ENCODE assay signal across 14 cellular contexts in genomic region chrX:10568428-10568827, GRCh38. TPM values are rescaled to one million over a fixed set of nuclear protein-coding genes. Genes with fewer than 3 reads are reported as not detected.
A peak's percentile ranks its signal among the peaks of the same experiment; 100 is the strongest.
DNase-seq lines count a peak whose midpoint lies in the region; ATAC-seq, FAIRE-seq and TF ChIP-seq lines count a peak whose summit lies in the region.
"Had no signal": no experiment of that assay in that cellular context is flagged by ENCODE, and none has a peak within 500 bp of the region (broad histone marks: within the 10 kb centered on the region; RNA-seq: fewer than 3 reads in every experiment).

No MANE protein-coding gene starts in this region.

- no CpG with 5 or more reads among the region's 3 CpGs for WGBS in IMR-90 (ENCODE audit: extremely low coverage in 2 of 2, insufficient read length in 1 of 2), 2 experiments
- 2% methylated on average over 3 of the region's 3 CpGs for WGBS in GM12878 (ENCODE audit: insufficient coverage, insufficient replicate concordance, low lambda C conversion rate, missing lambda C conversion rate)
- no CpG with 5 or more reads among the region's 3 CpGs for WGBS in mesendoderm (ENCODE audit: extremely low coverage, insufficient coverage, low lambda C conversion rate)
- 62% methylated on average over 3 of the region's 3 CpGs for WGBS in smooth muscle cell (ENCODE audit: low lambda C conversion rate)

- H3K9ac ChIP-seq in IMR-90 (ENCODE audit: low read depth, low read length): no peak overlapping the region
- H3K9ac ChIP-seq in GM12878 (ENCODE audit: control insufficient read depth, insufficient read depth, low read length): no peak overlapping the region
- H3K9ac ChIP-seq in mesendoderm (ENCODE audit: low read length): no peak overlapping the region
- H3K9ac ChIP-seq in smooth muscle cell (ENCODE audit: low read depth): no peak overlapping the region
- H3K9ac ChIP-seq: BLaER1 had no signal

- in situ Hi-C loops in IMR-90 (cut with MboI; ENCODE audit: low sequenced_read_pairs) (no loop called here), GM12878 (cut with MboI) (no loop called here)

- H2AFZ ChIP-seq in IMR-90 (replicated peaks; ENCODE audit: low read length, poor library complexity) (no peak overlapping the region), GM12878 (ENCODE audit: control insufficient read depth, low read depth, low read length) (no peak overlapping the region), smooth muscle cell (ENCODE audit: low read depth) (no peak overlapping the region)

- no peak for DNase-seq in IMR-90
- DNase-seq in GM12878 (ENCODE audit: low read depth, low spot score): no peak
- DNase-seq in mesendoderm: no peak
- DNase-seq in smooth muscle cell (lab: John Stamatoyannopoulos, UW; ENCODE audit: unreplicated experiment): no peak
- no peak for DNase-seq in AML-193 (lab: John Stamatoyannopoulos, UW)
- no peak for DNase-seq in activated CD8-positive, alpha-beta memory T cell treated with anti-CD3 and anti-CD28 coated beads, Interleukin-2, amount 10 ng/mL, durations not matched to agents 7 days and 5 days
- DNase-seq: CD8-positive, alpha-beta memory T cell; DMS53; GF-D8; HCEC 1CT; HFFc6 had no signal

- peak overlapping the region; percentile 39; the same call in 1 of the 3 replicates for H2BK15ac ChIP-seq in IMR-90 (ENCODE audit: low read depth, low read length)
- H2BK15ac ChIP-seq in mesendoderm (replicated peaks; ENCODE audit: low read depth): no peak overlapping the region

- H3K9me3 ChIP-seq in IMR-90 (ENCODE audit: control insufficient read depth, insufficient read depth, low read length): peaks cover 3% of the 10 kb centered on the region; the same call in 1 of the 2 replicates
- no peaks in the 10 kb centered on the region for H3K9me3 ChIP-seq in GM12878 (replicated peaks; ENCODE audit: control insufficient read depth, insufficient read depth, low read length)
- no peaks in the 10 kb centered on the region for H3K9me3 ChIP-seq in smooth muscle cell (replicated peaks; ENCODE audit: low read depth)

- H3K27ac ChIP-seq in IMR-90 (ENCODE audit: insufficient read depth, low read length) (peak overlapping the region; percentile 0; the same call in 1 of the 2 replicates), GM12878 (ENCODE audit: control insufficient read depth, insufficient read depth) (no peak overlapping the region), mesendoderm (ENCODE audit: low read depth, low read length) (no peak overlapping the region), smooth muscle cell (ENCODE audit: low read depth) (peak overlapping the region; percentile 92)
- H3K27ac ChIP-seq: BLaER1 had no signal

- H3K4me3 ChIP-seq in IMR-90 (ENCODE audit: insufficient read depth, low read depth, low read length): no peak overlapping the region
- no peak overlapping the region for H3K4me3 ChIP-seq in GM12878
- no peak overlapping the region for H3K4me3 ChIP-seq in mesendoderm (ENCODE audit: low read length)
- no peak overlapping the region for H3K4me3 ChIP-seq in smooth muscle cell
- H3K4me3 ChIP-seq: BLaER1 had no signal

- no peaks in the 10 kb centered on the region for H3K36me3 Mint-ChIP-seq in activated CD8-positive, alpha-beta memory T cell treated with anti-CD3 and anti-CD28 coated beads, Interleukin-2, amount 10 ng/mL, durations not matched to agents 7 days and 5 days
- H3K36me3 Mint-ChIP-seq: CD8-positive, alpha-beta memory T cell had no signal

- H2BK5ac ChIP-seq in IMR-90 (ENCODE audit: low read depth, low read length, poor library complexity, severe bottlenecking): no peak overlapping the region
- H2BK5ac ChIP-seq in mesendoderm (ENCODE audit: low read length): no peak overlapping the region

- H2AK5ac ChIP-seq in IMR-90 (ENCODE audit: low read depth, low read length): peak overlapping the region; percentile 8; the same call in 1 of the 2 replicates
- no peak overlapping the region for H2AK5ac ChIP-seq in mesendoderm (ENCODE audit: low read length)

- H3K4me3 Mint-ChIP-seq in activated CD8-positive, alpha-beta memory T cell treated with anti-CD3 and anti-CD28 coated beads, Interleukin-2, amount 10 ng/mL, durations not matched to agents 7 days and 5 days: no peak overlapping the region
- H3K4me3 Mint-ChIP-seq: CD8-positive, alpha-beta memory T cell; HFFc6 had no signal

- peak overlapping the region; percentile 60; the same call in 1 of the 2 replicates for H3K4ac ChIP-seq in IMR-90 (ENCODE audit: low read depth, low read length)
- no peak overlapping the region for H3K4ac ChIP-seq in mesendoderm (ENCODE audit: low read depth, low read length)

- POLR2A ChIA-PET in IMR-90 (lab: Charles Lee; ENCODE audit: unreplicated experiment): no interaction called here
- POLR2A ChIA-PET in GM12878 (lab: Charles Lee): no interaction called here

- H3K36me3 ChIP-seq in IMR-90 (ENCODE audit: control insufficient read depth, insufficient read depth, low read length): peaks cover 7% of the 10 kb centered on the region
- H3K36me3 ChIP-seq in GM12878 (ENCODE audit: control insufficient read depth in 2 of 2, insufficient read depth in 2 of 2, low read length in 1 of 2): no peaks in the 10 kb centered on the region
- no peaks in the 10 kb centered on the region for H3K36me3 ChIP-seq in mesendoderm (ENCODE audit: control insufficient read depth, insufficient read depth, low read length)
- H3K36me3 ChIP-seq in smooth muscle cell (ENCODE audit: low read depth): no peaks in the 10 kb centered on the region
- H3K36me3 ChIP-seq: BLaER1 had no signal

- CTCF ChIA-PET in IMR-90 (lab: Yijun Ruan, JAX) (no interaction called here), GM12878 (lab: Yijun Ruan, JAX) (no interaction called here)
- CTCF ChIA-PET in activated CD8-positive, alpha-beta memory T cell treated with anti-CD3 and anti-CD28 coated beads, Interleukin-2, amount 10 ng/mL, durations not matched to agents 7 days and 5 days (lab: Charles Lee): no interaction called here

- no peak overlapping the region for H2AK9ac ChIP-seq in IMR-90 (replicated peaks; ENCODE audit: low read depth, low read length, poor library complexity)

- H2BK120ac ChIP-seq in IMR-90 (ENCODE audit: low read depth, low read length) (peak overlapping the region; percentile 42), mesendoderm (ENCODE audit: low read depth, low read length) (no peak overlapping the region)

- H4K91ac ChIP-seq in IMR-90 (ENCODE audit: insufficient read depth, low read depth, low read length): peak overlapping the region; percentile 64

- H3K27ac Mint-ChIP-seq in activated CD8-positive, alpha-beta memory T cell treated with anti-CD3 and anti-CD28 coated beads, Interleukin-2, amount 10 ng/mL, durations not matched to agents 7 days and 5 days: no peak overlapping the region
- H3K27ac Mint-ChIP-seq: CD8-positive, alpha-beta memory T cell had no signal

- H3K9me3 Mint-ChIP-seq in activated CD8-positive, alpha-beta memory T cell treated with anti-CD3 and anti-CD28 coated beads, Interleukin-2, amount 10 ng/mL, durations not matched to agents 7 days and 5 days (ENCODE audit: low read depth): no peaks in the 10 kb centered on the region
- H3K9me3 Mint-ChIP-seq: HFFc6 had no signal

- BruUV-seq in IMR-90 (replicated peaks; lab: Mats Ljungman, UMichigan) (no TSS peak), GM12878 (replicated peaks; lab: Mats Ljungman, UMichigan) (no TSS peak)

- SMC1A ChIA-PET in GM12878 (lab: Charles Lee; ENCODE audit: uncharacterized antibody, unreplicated experiment): no interaction called here

- no peak for ATAC-seq in IMR-90 (ENCODE audit: low read depth)
- no peak for ATAC-seq in GM12878
- ATAC-seq in HG03196 (IDR thresholded peaks at IDR 0.05; ENCODE audit: unreplicated experiment): no peak
- no peak for ATAC-seq in activated CD8-positive, alpha-beta memory T cell treated with anti-CD3 and anti-CD28 coated beads, Interleukin-2, amount 10 ng/mL, durations not matched to agents 7 days and 5 days
- ATAC-seq: HepG2 had no signal

- RAD21 ChIA-PET in GM12878 (lab: Charles Lee; ENCODE audit: unreplicated experiment): no interaction called here

- no peak overlapping the region for H2BK20ac ChIP-seq in IMR-90 (ENCODE audit: low read depth, low read length)

- TF ChIP-seq CTCF in IMR-90 (conservative IDR thresholded peaks at IDR 0.05; ENCODE audit: low read depth, low read length) (no peak), GM12878 (IDR thresholded peaks at IDR 0.05 in 2 of 3, conservative IDR thresholded peaks at IDR 0.05 in 1 of 3; ENCODE audit: control insufficient read depth in 2 of 3, extremely low read depth in 1 of 3, insufficient read depth in 1 of 3, low read depth in 3 of 3, low read length in 3 of 3) (no peak), smooth muscle cell (IDR thresholded peaks at IDR 0.05; ENCODE audit: borderline replicate concordance, insufficient read depth, poor library complexity, severe bottlenecking) (no peak)

- H3F3A ChIP-seq in smooth muscle cell (ENCODE audit: low read depth): peaks cover 5% of the 10 kb centered on the region

- H3K79me2 ChIP-seq in GM12878 (ENCODE audit: control insufficient read depth, insufficient read depth, low read length) (no peaks in the 10 kb centered on the region), mesendoderm (ENCODE audit: control insufficient read depth, insufficient read depth, low read length) (peaks cover 1% of the 10 kb centered on the region), smooth muscle cell (ENCODE audit: low read depth) (peaks cover 43% of the 10 kb centered on the region)

- intact Hi-C loops in IMR-90 (cut with micrococcal nuclease) (no loop called here), GM12878 (cut with micrococcal nuclease; ENCODE audit: unreplicated experiment) (no loop called here)

- no peak for TF ChIP-seq EP300 in GM12878 (IDR thresholded peaks at IDR 0.05; ENCODE audit: borderline replicate concordance in 1 of 2, control insufficient read depth in 1 of 2, low read depth in 2 of 2, low read length in 2 of 2)

- H3K27me3 ChIP-seq in IMR-90 (ENCODE audit: control insufficient read depth, insufficient read depth, low read length) (no peaks in the 10 kb centered on the region), GM12878 (replicated peaks in 1 of 2; ENCODE audit: control insufficient read depth in 2 of 2, insufficient read depth in 2 of 2, low read length in 1 of 2) (no peaks in the 10 kb centered on the region), mesendoderm (ENCODE audit: insufficient read depth, low read length, poor library complexity) (no peaks in the 10 kb centered on the region), smooth muscle cell (ENCODE audit: low read depth) (no peaks in the 10 kb centered on the region)

- H3K23ac ChIP-seq in IMR-90 (ENCODE audit: low read depth, low read length) (no peak overlapping the region), mesendoderm (ENCODE audit: low read length) (no peak overlapping the region)

- H3K9me1 ChIP-seq in IMR-90 (ENCODE audit: insufficient read depth, low read length): peaks cover 5% of the 10 kb centered on the region; the same call in 1 of the 2 replicates

- H3K14ac ChIP-seq in IMR-90 (replicated peaks; ENCODE audit: low read depth, low read length): peak overlapping the region; percentile 19; the same call in 1 of the 2 replicates

- FAIRE-seq in GM12878 (lab: Jason Lieb, UNC): no peak
- FAIRE-seq: HepG2 had no signal

- no peaks in the 10 kb centered on the region for H3K4me1 Mint-ChIP-seq in activated CD8-positive, alpha-beta memory T cell treated with anti-CD3 and anti-CD28 coated beads, Interleukin-2, amount 10 ng/mL, durations not matched to agents 7 days and 5 days
- H3K4me1 Mint-ChIP-seq: CD8-positive, alpha-beta memory T cell had no signal

- dilution Hi-C loops in IMR-90 (cut with HindIII; ENCODE audit: low sequenced_read_pairs, unreplicated experiment): no loop called here

- H4K20me1 ChIP-seq in IMR-90 (ENCODE audit: insufficient read depth, low read length) (no peaks in the 10 kb centered on the region), GM12878 (ENCODE audit: control insufficient read depth, insufficient read depth) (no peaks in the 10 kb centered on the region), smooth muscle cell (ENCODE audit: low read depth) (peaks cover 14% of the 10 kb centered on the region)
- H4K20me1 ChIP-seq: BLaER1 had no signal

- H4K5ac ChIP-seq in IMR-90 (ENCODE audit: low read depth, low read length): no peak overlapping the region
- no peak overlapping the region for H4K5ac ChIP-seq in mesendoderm (ENCODE audit: low read length)

- H3K18ac ChIP-seq in IMR-90 (ENCODE audit: low read depth, low read length): no peak overlapping the region
- H3K18ac ChIP-seq in mesendoderm (ENCODE audit: low read length): no peak overlapping the region

- peaks cover 15% of the 10 kb centered on the region for H3K4me1 ChIP-seq in IMR-90 (ENCODE audit: control insufficient read depth, insufficient read depth, low read length)
- no peaks in the 10 kb centered on the region for H3K4me1 ChIP-seq in GM12878 (ENCODE audit: control insufficient read depth, insufficient read depth, low read length)
- no peaks in the 10 kb centered on the region for H3K4me1 ChIP-seq in mesendoderm (ENCODE audit: control insufficient read depth, low read depth, low read length)
- peaks cover 11% of the 10 kb centered on the region for H3K4me1 ChIP-seq in smooth muscle cell (ENCODE audit: low read depth)
- H3K4me1 ChIP-seq: BLaER1 had no signal

- H3K4me2 ChIP-seq in IMR-90 (ENCODE audit: low read depth, low read length) (no peak overlapping the region), GM12878 (ENCODE audit: control insufficient read depth, insufficient read depth) (no peak overlapping the region), mesendoderm (ENCODE audit: low read length) (no peak overlapping the region), smooth muscle cell (no peak overlapping the region)
- H3K4me2 ChIP-seq: BLaER1 had no signal

- H3K27me3 Mint-ChIP-seq in activated CD8-positive, alpha-beta memory T cell treated with anti-CD3 and anti-CD28 coated beads, Interleukin-2, amount 10 ng/mL, durations not matched to agents 7 days and 5 days: no peaks in the 10 kb centered on the region
- H3K27me3 Mint-ChIP-seq: CD8-positive, alpha-beta memory T cell had no signal

- TF ChIP-seq POLR2A in IMR-90 (IDR thresholded peaks at IDR 0.05; ENCODE audit: low read depth, low read length) (no peak), GM12878 (IDR thresholded peaks at IDR 0.05; ENCODE audit: low read depth, low read length) (no peak)

- TF ChIP-seq RAD21 in IMR-90 (IDR thresholded peaks at IDR 0.05; ENCODE audit: low read length): no peak
- no peak for TF ChIP-seq RAD21 in GM12878 (IDR thresholded peaks at IDR 0.05; ENCODE audit: insufficient read depth, low read depth, low read length)

- H4K8ac ChIP-seq in IMR-90 (ENCODE audit: low read depth in 2 of 2, low read length in 2 of 2): peak overlapping the region in 1 of 2 experiments; percentile 50; a peak in 1 of 4 replicates
- no peak overlapping the region for H4K8ac ChIP-seq in mesendoderm (ENCODE audit: low read depth, low read length)

- H3K56ac ChIP-seq in IMR-90 (ENCODE audit: extremely low read depth, insufficient read depth, low read length) (no peak overlapping the region; the same call in 1 of the 2 replicates), mesendoderm (ENCODE audit: low read length) (peak overlapping the region; percentile 15)

- H3K79me1 ChIP-seq in IMR-90 (ENCODE audit: low read depth in 1 of 2, low read length in 2 of 2) (peaks cover 15 to 43% of the 10 kb centered on the region in 2 experiments), mesendoderm (ENCODE audit: low read length) (no peaks in the 10 kb centered on the region)

RNA-seq across cellular contexts. Expression of gene MID1, which starts 52.0 kb away (rescaled TPM):
- total RNA-seq in IMR-90 (2012; rRNA removed) (63.0 and 106 TPM in 2 replicates), GM12878 (2014; rRNA removed) (0.16 and 0.17 TPM in 2 replicates), GM12878 (2014; rRNA removed; fragmentation: Illumina TruSeq; extraction: Trizol) (0.04 and 0.05 TPM in 2 replicates), GM12878 (2021) (0.13 and 0.51 TPM in 2 replicates), smooth muscle cell (41.1 and 45.2 TPM in 2 replicates)
- polyA plus RNA-seq in IMR-90 (2012; rRNA removed) (36.6 and 37.2 TPM in 2 replicates), GM12878 (2011; rRNA removed) (0.14 TPM in 2 replicates), GM12878 (2014; fragmentation: Illumina TruSeq; extraction: Trizol) (0.07 and 0.38 TPM in 2 replicates), GM12878 (2014; fragmentation: Nextera tagmentation; extraction: Ambion mirVana) (under 1 TPM; 0.04 to 0.13 TPM), GM12878 (2014; rRNA removed) (0.03 and 0.15 TPM in 2 replicates), GM12878 (2016; fragmentation: Nextera tagmentation; extraction: Ambion mirVana) (under 1 TPM in 1 of 2 experiments, not detected in 1; 0.16 TPM), smooth muscle cell (22.6 and 46.6 TPM in 2 replicates)
- 20.5 and 31.0 TPM in 2 replicates for polyA plus RNA-seq in IMR-90 (2012; cell fraction: cytosol; rRNA removed)
- 59.5 and 115 TPM in 2 replicates for polyA plus RNA-seq in IMR-90 (2012; cell fraction: nucleus; rRNA removed; ENCODE audit: low replicate concordance)
- 1.7 and 2.6 TPM in 2 replicates for total RNA-seq in GM12878 (2013; cell fraction: nucleolus; rRNA removed)
- not detected for polyA plus RNA-seq in GM12878 (2011; ENCODE audit: low read depth)
- polyA plus RNA-seq in GM12878 (2011; cell fraction: cytosol; rRNA removed): 0.13 and 0.18 TPM in 2 replicates
- 0.40 and 0.56 TPM in 2 replicates for polyA plus RNA-seq in GM12878 (2011; cell fraction: nucleus; rRNA removed)
- polyA plus RNA-seq in GM12878 (2012): 0.07 and 0.18 TPM in 2 replicates
- polyA minus RNA-seq in GM12878 (2011; rRNA and poly(A)+ RNA removed): 0.62 and 2.0 TPM in 2 replicates
- 1.1 TPM in 1 of 2 replicates, not detected in the other for polyA minus RNA-seq in GM12878 (2011; cell fraction: cytosol; rRNA and poly(A)+ RNA removed)
- polyA minus RNA-seq in GM12878 (2011; cell fraction: nucleus; rRNA and poly(A)+ RNA removed): 0.36 and 0.38 TPM in 2 replicates
- 14.1 TPM for polyA plus RNA-seq in mesendoderm (2013, experiment 1 of 2)
- 14.4 TPM for polyA plus RNA-seq in mesendoderm (2013, experiment 2 of 2)
- under 1 TPM; 0.20 to 0.33 TPM for total RNA-seq in activated CD8-positive, alpha-beta memory T cell treated with anti-CD3 and anti-CD28 coated beads, Interleukin-2, amount 10 ng/mL, durations not matched to agents 7 days and 5 days
- total RNA-seq: CD8-positive, alpha-beta memory T cell had no signal
- polyA plus RNA-seq: CD8-positive, alpha-beta memory T cell had no signal

Comparison
In these comparisons a context has a peak if more than half of its experiments do, and no peak if none do; other contexts are left out.
1. H3K27ac ChIP-seq: peak in IMR-90 (single experiment) and smooth muscle cell (single experiment); none in GM12878 (single experiment) and mesendoderm (single experiment).
2. RNA of gene MID1, which starts 52.0 kb away (total RNA-seq): 63.0 to 106 TPM in IMR-90 and 41.1 to 45.2 TPM in smooth muscle cell; 0.20 to 0.33 TPM in activated CD8-positive, alpha-beta memory T cell treated with anti-CD3 and anti-CD28 coated beads, Interleukin-2, amount 10 ng/mL, durations not matched to agents 7 days and 5 days and 0.04 to 2.6 TPM in GM12878; every median in the first group is over 10 times any median in the second.